19 cellular contexts compared by ENCODE assay signal in genomic region chr2:37854676-37855282, GRCh38.
DNase-seq lines count a peak whose midpoint lies in the region; ATAC-seq, FAIRE-seq and TF ChIP-seq lines count a peak whose summit lies in the region.
"Had no signal": no experiment of that assay in that cellular context is flagged by ENCODE, and none has a peak within 500 bp of the region (broad histone marks: within the 10 kb centered on the region; RNA-seq: fewer than 3 reads in every experiment).

No MANE protein-coding gene starts in this region.

- ATAC-seq in GM18520 (IDR thresholded peaks at IDR 0.05; ENCODE audit: unreplicated experiment) (no peak), HG02938 (IDR thresholded peaks at IDR 0.05; ENCODE audit: unreplicated experiment) (no peak)
- ATAC-seq: activated CD8-positive, alpha-beta T cell treated with anti-CD3 and anti-CD28 coated beads for 36 hours; activated T-cell treated with anti-CD3 and anti-CD28 coated beads, Interleukin-2, amount 50 U/mL, for 72 hours had no signal

- H3K9me3 ChIP-seq in neutrophil: no peaks in the 10 kb centered on the region
- H3K9me3 ChIP-seq in thymus (ENCODE audit: control insufficient read depth): no peaks in the 10 kb centered on the region
- H3K9me3 ChIP-seq: Caco-2, HAP-1 had no signal

- WGBS in thymus: 95% methylated on average over 7 of the region's 7 CpGs

- H3K4me1 ChIP-seq in neutrophil (ENCODE audit: control insufficient read depth in 1 of 2, insufficient read depth in 1 of 2, low read depth in 1 of 2, low read length in 1 of 2): peaks cover 15 to 30% of the 10 kb centered on the region in 2 experiments
- H3K4me1 ChIP-seq in thymus (ENCODE audit: control insufficient read depth, insufficient read depth, low read length): no peaks in the 10 kb centered on the region
- H3K4me1 ChIP-seq: HAP-1 had no signal

- DNase-seq in GM19239 (ENCODE audit: insufficient read length, low spot score): no peak
- no peak for DNase-seq in coronary artery (ENCODE audit: low spot score)
- DNase-seq in globus pallidus (ENCODE audit: low spot score): no peak
- DNase-seq: activated CD8-positive, alpha-beta T cell treated with anti-CD3 and anti-CD28 coated beads for 36 hours; activated naive CD8-positive, alpha-beta T cell treated with anti-CD3 and anti-CD28 coated beads for 36 hours; activated T-cell treated with anti-CD3 and anti-CD28 coated beads, Interleukin-2, amount 50 U/mL, for 72 hours; Caco-2; EL; NCI-H1105 treated with DMSO at 0.1 percent for 48 hours; NCI-H2227 treated with DMSO at 0.1 percent for 48 hours; occipital lobe; T-helper 1 cell had no signal

- FAIRE-seq in GM19239 (lab: Jason Lieb, UNC): peak; percentile 35

- no peaks in the 10 kb centered on the region for H3K36me3 ChIP-seq in neutrophil
- H3K36me3 ChIP-seq in thymus (ENCODE audit: control insufficient read depth, insufficient read depth): no peaks in the 10 kb centered on the region
- H3K36me3 ChIP-seq: HAP-1 had no signal

- H3K27me3 ChIP-seq in neutrophil (no peaks in the 10 kb centered on the region), thymus (ENCODE audit: control insufficient read depth, insufficient read depth) (no peaks in the 10 kb centered on the region)

- H3K27ac ChIP-seq in coronary artery: peak overlapping the region; percentile 75 to 79
- peak overlapping the region; percentile 7 for H3K27ac ChIP-seq in neutrophil
- H3K27ac ChIP-seq in thymus (ENCODE audit: low read depth): peak overlapping the region; percentile 6
- H3K27ac ChIP-seq: KMS-11 had no signal

- TF ChIP-seq CTCF in coronary artery (IDR thresholded peaks at IDR 0.05) (no peak), neutrophil (IDR thresholded peaks at IDR 0.05) (no peak)

- H3K4me3 ChIP-seq in coronary artery: peak overlapping the region; percentile 10
- H3K4me3 ChIP-seq in neutrophil (ENCODE audit: low read depth in 1 of 2, low read length in 1 of 2): no peak overlapping the region
- H3K4me3 ChIP-seq in thymus (ENCODE audit: low read length): no peak overlapping the region
- H3K4me3 ChIP-seq: HAP-1, smooth muscle cell had no signal

Comparison
In these comparisons a context has a peak if more than half of its experiments do, and no peak if none do; other contexts are left out.
1. H3K27ac ChIP-seq: peak in every context shown above with its lines; median percentile 77 in coronary artery; 7 in neutrophil; 6 in thymus.